ENCODE assay signal across 1 cellular context in the genomic region with DNA sequence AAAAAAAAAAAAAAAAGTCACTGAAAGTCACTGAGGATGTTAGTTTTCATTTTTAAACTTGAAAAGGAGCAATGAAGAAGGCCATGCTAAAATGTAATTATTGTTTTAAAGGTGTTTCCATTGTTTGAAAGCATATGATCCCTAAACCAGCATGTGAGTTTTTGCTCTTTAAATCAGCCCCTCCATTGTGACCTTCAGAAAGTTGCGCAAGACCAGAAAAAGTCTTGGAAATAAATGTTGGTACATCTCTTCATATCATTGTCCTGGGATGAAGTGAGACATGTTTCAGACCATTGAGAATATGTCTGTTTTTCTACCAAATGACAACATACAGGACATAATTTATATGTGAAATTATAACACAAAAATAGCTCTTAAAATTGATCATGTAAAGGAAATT.
TF ChIP-seq lines count a peak whose summit lies in the region.

No MANE protein-coding gene starts in this region.

TF ChIP-seq in HepG2, 621 proteins besides CTCF, POLR2A, EP300 and RAD21 (continued from another document):
- TF ChIP-seq ZMYM4 (CRISPR knock-in tag; IDR thresholded peaks at IDR 0.05) (no peak), MEIS2 (CRISPR knock-in tag; IDR thresholded peaks at IDR 0.05) (no peak), CEBPG (CRISPR knock-in tag; IDR thresholded peaks at IDR 0.05) (peak; percentile 42; the same call in 1 of the 2 replicates), CAMTA2 (CRISPR knock-in tag; IDR thresholded peaks at IDR 0.05; ENCODE audit: borderline replicate concordance) (no peak), ZNF557 (CRISPR knock-in tag; IDR thresholded peaks at IDR 0.05) (no peak), ZNF83 (CRISPR knock-in tag; IDR thresholded peaks at IDR 0.05; ENCODE audit: borderline replicate concordance) (no peak), MBNL3 (CRISPR knock-in tag; conservative IDR thresholded peaks at IDR 0.05) (no peak)
- TF ChIP-seq, protein P1, sequence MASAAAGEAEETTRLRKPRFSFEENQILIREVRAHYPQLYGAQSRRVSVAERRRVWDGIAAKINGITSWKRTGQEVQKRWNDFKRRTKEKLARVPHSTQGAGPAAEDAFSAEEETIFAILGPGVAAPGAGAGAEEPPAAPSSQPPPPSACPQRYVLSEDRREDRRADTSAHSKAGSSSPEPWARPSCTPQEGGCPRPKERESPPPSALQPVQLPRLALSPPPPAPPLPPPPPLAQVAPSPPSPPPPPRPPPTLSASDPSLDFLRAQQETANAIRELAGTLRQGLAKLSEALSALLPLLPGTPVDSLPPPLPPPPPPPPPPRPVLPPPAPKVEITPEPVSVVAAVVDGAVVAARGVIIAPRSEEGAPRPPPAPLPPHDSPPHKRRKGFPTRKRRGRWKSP (CRISPR knock-in tag; IDR thresholded peaks at IDR 0.05) = no peak
